16 cellular contexts compared by ENCODE assay signal in genomic region chr16:11411059-11411550, GRCh38.
DNase-seq lines count a peak whose midpoint lies in the region; ATAC-seq and TF ChIP-seq lines count a peak whose summit lies in the region.
"Had no signal": no experiment of that assay in that cellular context is flagged by ENCODE, and none has a peak within 500 bp of the region (broad histone marks: within the 10 kb centered on the region; RNA-seq: fewer than 3 reads in every experiment).

No MANE protein-coding gene starts in this region.

- H3K79me2 ChIP-seq in hepatocyte: no peaks in the 10 kb centered on the region

- no peak for TF ChIP-seq CTCF in RWPE1 (conservative IDR thresholded peaks at IDR 0.05; ENCODE audit: low read depth)
- TF ChIP-seq CTCF in hepatocyte (IDR thresholded peaks at IDR 0.05; ENCODE audit: poor library complexity): no peak
- TF ChIP-seq CTCF in endothelial cell (IDR thresholded peaks at IDR 0.05; ENCODE audit: unreplicated experiment): no peak

- H3K4me1 ChIP-seq in hepatocyte (ENCODE audit: insufficient read depth): peaks cover 12% of the 10 kb centered on the region

- H3K36me3 Mint-ChIP-seq in endothelial cell (ENCODE audit: low read depth, unreplicated experiment): no peaks in the 10 kb centered on the region
- H3K36me3 Mint-ChIP-seq: IgD-negative memory B cell had no signal

- CTCF ChIA-PET in RWPE1 (lab: Yijun Ruan, JAX): interaction anchor here (0.6 to 0.9 kb wide), 4 partner anchors 16 to 303 kb away, joined by 3 to 8 read pairs (median 4); no protein-coding TSS in a partner anchor

- ATAC-seq in HG03521 (IDR thresholded peaks at IDR 0.05; ENCODE audit: unreplicated experiment) (no peak), GM19463 (IDR thresholded peaks at IDR 0.05; ENCODE audit: unreplicated experiment) (no peak)

- no peaks in the 10 kb centered on the region for H3K9me3 ChIP-seq in hepatocyte (ENCODE audit: low read depth)

- H3K27ac ChIP-seq in RWPE1 (peak overlapping the region; percentile 41), hepatocyte (peak overlapping the region; percentile 42)
- H3K27ac ChIP-seq: 22Rv1 had no signal

- no peak overlapping the region for H3K4me3 Mint-ChIP-seq in endothelial cell (ENCODE audit: unreplicated experiment)

- no peak overlapping the region for H3K4me2 ChIP-seq in hepatocyte

- POLR2A ChIA-PET in RWPE1 (lab: Yijun Ruan, JAX; ENCODE audit: low non-redundant PET): interaction anchor here (0.7 kb wide), 1 partner anchor 328 kb away, joined by 3 read pairs; no protein-coding TSS in a partner anchor

- peaks cover 10% of the 10 kb centered on the region for H3K27me3 Mint-ChIP-seq in endothelial cell (ENCODE audit: unreplicated experiment)
- H3K27me3 Mint-ChIP-seq: IgD-negative memory B cell had no signal

- 63% methylated on average over 9 of the region's 9 CpGs for WGBS in hepatocyte (ENCODE audit: low lambda C conversion rate, missing lambda C conversion rate)

- H3K27ac Mint-ChIP-seq in endothelial cell (ENCODE audit: unreplicated experiment): no peak overlapping the region
- H3K27ac Mint-ChIP-seq: IgD-negative memory B cell had no signal

- peak; percentile 57 to 85 for DNase-seq in NCI-H524 (lab: John Stamatoyannopoulos, UW)
- no peak for DNase-seq in NCI-H524 treated with DMSO at 0.1 percent for 48 hours (lab: John Stamatoyannopoulos, UW)
- DNase-seq in RWPE1 (ENCODE audit: low spot score): no peak
- DNase-seq in hepatocyte (ENCODE audit: low spot score): peak; percentile 50
- DNase-seq in endothelial cell (ENCODE audit: low spot score): no peak
- DNase-seq in hypothalamus (lab: John Stamatoyannopoulos, UW): no peak
- DNase-seq: C1 segment of cervical spinal cord, DMS153, Kasumi-1, MM.1S, NCI-H1092 treated with DMSO at 0.1 percent for 48 hours, RPMI8226 had no signal

- no peak overlapping the region for H3K4me3 ChIP-seq in hepatocyte

- no peaks in the 10 kb centered on the region for H4K20me1 ChIP-seq in hepatocyte (ENCODE audit: insufficient read depth, poor library complexity, severe bottlenecking)

- no peaks in the 10 kb centered on the region for H3K36me3 ChIP-seq in hepatocyte (replicated peaks; ENCODE audit: insufficient read depth, low read depth)

- no peaks in the 10 kb centered on the region for H3K27me3 ChIP-seq in hepatocyte

- no peak overlapping the region for H2AFZ ChIP-seq in hepatocyte

- no peaks in the 10 kb centered on the region for H3K9me3 Mint-ChIP-seq in endothelial cell (ENCODE audit: unreplicated experiment)
- H3K9me3 Mint-ChIP-seq: IgD-negative memory B cell had no signal

- H3K4me1 Mint-ChIP-seq in endothelial cell (ENCODE audit: unreplicated experiment): peaks cover 2% of the 10 kb centered on the region

- H3K9me2 ChIP-seq in hepatocyte (replicated peaks; ENCODE audit: insufficient read depth): no peaks in the 10 kb centered on the region

Comparison
In these comparisons a context has a peak if more than half of its experiments do, and no peak if none do; other contexts are left out.
1. DNase-seq: peak in NCI-H524 (2 of 2) and hepatocyte (single experiment); none in NCI-H524 treated with DMSO at 0.1 percent for 48 hours (single experiment), RWPE1 (single experiment), endothelial cell (single experiment) and hypothalamus (0 of 51).